ENCODE assay signal across 1 cellular context in the genomic region with DNA sequence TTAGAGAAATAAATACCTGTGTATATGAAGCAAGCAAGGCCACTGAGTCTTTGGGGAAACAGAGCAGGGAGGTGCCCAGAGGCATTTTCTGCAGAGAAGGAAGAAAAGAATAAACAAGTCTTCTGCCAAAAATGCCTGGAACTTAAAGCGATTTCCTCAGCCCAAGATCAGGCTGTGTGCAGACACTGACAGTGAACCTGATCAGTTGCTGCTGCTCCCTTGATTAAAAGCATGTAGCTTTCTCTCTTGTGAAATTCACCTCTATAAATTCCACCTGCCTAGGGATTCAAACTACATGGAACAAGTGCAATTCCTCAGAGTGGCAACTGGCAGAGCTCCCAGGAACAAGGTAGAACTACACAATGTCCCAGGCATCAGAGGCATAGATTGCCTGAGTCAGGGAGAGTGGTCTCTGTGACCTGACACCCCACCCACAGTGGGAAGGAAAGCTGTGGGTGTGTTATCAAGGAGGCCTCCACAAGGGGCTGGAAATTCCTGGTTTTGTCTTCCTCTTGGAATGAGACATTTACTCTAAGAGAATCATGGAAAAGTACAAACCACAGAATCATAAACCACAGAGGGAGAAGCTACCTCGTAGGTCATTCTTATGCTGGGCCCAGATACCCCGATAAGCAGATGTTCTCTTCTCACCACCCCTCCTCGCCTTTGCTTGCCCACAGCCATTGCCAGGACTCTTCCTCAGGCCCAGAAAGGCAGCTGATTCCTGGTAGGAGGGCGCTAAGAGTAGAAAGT.
TF ChIP-seq lines count a peak whose summit lies in the region.

No MANE protein-coding gene starts in this region.

TF ChIP-seq in K562, 482 proteins besides CTCF, POLR2A, EP300 and RAD21 (continued from another document and continues in another):
- TF ChIP-seq, protein P1, sequence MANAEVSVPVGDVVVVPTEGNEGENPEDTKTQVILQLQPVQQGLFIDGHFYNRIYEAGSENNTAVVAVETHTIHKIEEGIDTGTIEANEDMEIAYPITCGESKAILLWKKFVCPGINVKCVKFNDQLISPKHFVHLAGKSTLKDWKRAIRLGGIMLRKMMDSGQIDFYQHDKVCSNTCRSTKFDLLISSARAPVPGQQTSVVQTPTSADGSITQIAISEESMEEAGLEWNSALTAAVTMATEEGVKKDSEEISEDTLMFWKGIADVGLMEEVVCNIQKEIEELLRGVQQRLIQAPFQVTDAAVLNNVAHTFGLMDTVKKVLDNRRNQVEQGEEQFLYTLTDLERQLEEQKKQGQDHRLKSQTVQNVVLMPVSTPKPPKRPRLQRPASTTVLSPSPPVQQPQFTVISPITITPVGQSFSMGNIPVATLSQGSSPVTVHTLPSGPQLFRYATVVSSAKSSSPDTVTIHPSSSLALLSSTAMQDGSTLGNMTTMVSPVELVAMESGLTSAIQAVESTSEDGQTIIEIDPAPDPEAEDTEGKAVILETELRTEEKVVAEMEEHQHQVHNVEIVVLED (CRISPR knock-in tag; IDR thresholded peaks at IDR 0.05) = no peak
- TF ChIP-seq, protein P2, sequence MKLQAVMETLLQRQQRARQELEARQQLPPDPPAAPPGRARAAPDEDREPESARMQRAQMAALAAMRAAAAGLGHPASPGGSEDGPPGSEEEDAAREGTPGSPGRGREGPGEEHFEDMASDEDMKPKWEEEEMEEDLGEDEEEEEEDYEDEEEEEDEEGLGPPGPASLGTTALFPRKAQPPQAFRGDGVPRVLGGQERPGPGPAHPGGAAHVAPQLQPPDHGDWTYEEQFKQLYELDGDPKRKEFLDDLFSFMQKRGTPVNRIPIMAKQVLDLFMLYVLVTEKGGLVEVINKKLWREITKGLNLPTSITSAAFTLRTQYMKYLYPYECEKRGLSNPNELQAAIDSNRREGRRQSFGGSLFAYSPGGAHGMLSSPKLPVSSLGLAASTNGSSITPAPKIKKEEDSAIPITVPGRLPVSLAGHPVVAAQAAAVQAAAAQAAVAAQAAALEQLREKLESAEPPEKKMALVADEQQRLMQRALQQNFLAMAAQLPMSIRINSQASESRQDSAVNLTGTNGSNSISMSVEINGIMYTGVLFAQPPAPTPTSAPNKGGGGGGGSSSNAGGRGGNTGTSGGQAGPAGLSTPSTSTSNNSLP (IDR thresholded peaks at IDR 0.05; ENCODE audit: borderline replicate concordance, low read depth, low read length) = no peak
- no peak for TF ChIP-seq SUPT5H (IDR thresholded peaks at IDR 0.05)
- no peak for TF ChIP-seq HMG20B (CRISPR knock-in tag; IDR thresholded peaks at IDR 0.05)
- TF ChIP-seq POLR2H (tag; IDR thresholded peaks at IDR 0.05; ENCODE audit: low read depth) = no peak
- no peak for TF ChIP-seq NFE2 (IDR thresholded peaks at IDR 0.05; ENCODE audit: low read depth)
- TF ChIP-seq, protein P3, sequence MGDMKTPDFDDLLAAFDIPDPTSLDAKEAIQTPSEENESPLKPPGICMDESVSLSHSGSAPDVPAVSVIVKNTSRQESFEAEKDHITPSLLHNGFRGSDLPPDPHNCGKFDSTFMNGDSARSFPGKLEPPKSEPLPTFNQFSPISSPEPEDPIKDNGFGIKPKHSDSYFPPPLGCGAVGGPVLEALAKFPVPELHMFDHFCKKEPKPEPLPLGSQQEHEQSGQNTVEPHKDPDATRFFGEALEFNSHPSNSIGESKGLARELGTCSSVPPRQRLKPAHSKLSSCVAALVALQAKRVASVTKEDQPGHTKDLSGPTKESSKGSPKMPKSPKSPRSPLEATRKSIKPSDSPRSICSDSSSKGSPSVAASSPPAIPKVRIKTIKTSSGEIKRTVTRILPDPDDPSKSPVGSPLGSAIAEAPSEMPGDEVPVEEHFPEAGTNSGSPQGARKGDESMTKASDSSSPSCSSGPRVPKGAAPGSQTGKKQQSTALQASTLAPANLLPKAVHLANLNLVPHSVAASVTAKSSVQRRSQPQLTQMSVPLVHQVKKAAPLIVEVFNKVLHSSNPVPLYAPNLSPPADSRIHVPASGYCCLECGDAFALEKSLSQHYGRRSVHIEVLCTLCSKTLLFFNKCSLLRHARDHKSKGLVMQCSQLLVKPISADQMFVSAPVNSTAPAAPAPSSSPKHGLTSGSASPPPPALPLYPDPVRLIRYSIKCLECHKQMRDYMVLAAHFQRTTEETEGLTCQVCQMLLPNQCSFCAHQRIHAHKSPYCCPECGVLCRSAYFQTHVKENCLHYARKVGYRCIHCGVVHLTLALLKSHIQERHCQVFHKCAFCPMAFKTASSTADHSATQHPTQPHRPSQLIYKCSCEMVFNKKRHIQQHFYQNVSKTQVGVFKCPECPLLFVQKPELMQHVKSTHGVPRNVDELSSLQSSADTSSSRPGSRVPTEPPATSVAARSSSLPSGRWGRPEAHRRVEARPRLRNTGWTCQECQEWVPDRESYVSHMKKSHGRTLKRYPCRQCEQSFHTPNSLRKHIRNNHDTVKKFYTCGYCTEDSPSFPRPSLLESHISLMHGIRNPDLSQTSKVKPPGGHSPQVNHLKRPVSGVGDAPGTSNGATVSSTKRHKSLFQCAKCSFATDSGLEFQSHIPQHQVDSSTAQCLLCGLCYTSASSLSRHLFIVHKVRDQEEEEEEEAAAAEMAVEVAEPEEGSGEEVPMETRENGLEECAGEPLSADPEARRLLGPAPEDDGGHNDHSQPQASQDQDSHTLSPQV (IDR thresholded peaks at IDR 0.05) = peak; percentile 89
- peak; percentile 47; the same call in 1 of the 2 replicates for TF ChIP-seq L3MBTL2 (IDR thresholded peaks at IDR 0.05)
- TF ChIP-seq, protein P4, sequence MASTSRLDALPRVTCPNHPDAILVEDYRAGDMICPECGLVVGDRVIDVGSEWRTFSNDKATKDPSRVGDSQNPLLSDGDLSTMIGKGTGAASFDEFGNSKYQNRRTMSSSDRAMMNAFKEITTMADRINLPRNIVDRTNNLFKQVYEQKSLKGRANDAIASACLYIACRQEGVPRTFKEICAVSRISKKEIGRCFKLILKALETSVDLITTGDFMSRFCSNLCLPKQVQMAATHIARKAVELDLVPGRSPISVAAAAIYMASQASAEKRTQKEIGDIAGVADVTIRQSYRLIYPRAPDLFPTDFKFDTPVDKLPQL (IDR thresholded peaks at IDR 0.05; ENCODE audit: extremely low read depth, insufficient read length) = no peak
- no peak for TF ChIP-seq RBBP5 (IDR thresholded peaks at IDR 0.05; ENCODE audit: borderline replicate concordance, insufficient read depth, low read length, poor library complexity, severe bottlenecking)
- TF ChIP-seq BRF1 (IDR thresholded peaks at IDR 0.05; ENCODE audit: borderline replicate concordance, extremely low read depth, insufficient read length) = no peak
- TF ChIP-seq, protein P5, sequence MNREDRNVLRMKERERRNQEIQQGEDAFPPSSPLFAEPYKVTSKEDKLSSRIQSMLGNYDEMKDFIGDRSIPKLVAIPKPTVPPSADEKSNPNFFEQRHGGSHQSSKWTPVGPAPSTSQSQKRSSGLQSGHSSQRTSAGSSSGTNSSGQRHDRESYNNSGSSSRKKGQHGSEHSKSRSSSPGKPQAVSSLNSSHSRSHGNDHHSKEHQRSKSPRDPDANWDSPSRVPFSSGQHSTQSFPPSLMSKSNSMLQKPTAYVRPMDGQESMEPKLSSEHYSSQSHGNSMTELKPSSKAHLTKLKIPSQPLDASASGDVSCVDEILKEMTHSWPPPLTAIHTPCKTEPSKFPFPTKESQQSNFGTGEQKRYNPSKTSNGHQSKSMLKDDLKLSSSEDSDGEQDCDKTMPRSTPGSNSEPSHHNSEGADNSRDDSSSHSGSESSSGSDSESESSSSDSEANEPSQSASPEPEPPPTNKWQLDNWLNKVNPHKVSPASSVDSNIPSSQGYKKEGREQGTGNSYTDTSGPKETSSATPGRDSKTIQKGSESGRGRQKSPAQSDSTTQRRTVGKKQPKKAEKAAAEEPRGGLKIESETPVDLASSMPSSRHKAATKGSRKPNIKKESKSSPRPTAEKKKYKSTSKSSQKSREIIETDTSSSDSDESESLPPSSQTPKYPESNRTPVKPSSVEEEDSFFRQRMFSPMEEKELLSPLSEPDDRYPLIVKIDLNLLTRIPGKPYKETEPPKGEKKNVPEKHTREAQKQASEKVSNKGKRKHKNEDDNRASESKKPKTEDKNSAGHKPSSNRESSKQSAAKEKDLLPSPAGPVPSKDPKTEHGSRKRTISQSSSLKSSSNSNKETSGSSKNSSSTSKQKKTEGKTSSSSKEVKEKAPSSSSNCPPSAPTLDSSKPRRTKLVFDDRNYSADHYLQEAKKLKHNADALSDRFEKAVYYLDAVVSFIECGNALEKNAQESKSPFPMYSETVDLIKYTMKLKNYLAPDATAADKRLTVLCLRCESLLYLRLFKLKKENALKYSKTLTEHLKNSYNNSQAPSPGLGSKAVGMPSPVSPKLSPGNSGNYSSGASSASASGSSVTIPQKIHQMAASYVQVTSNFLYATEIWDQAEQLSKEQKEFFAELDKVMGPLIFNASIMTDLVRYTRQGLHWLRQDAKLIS (CRISPR knock-in tag; IDR thresholded peaks at IDR 0.05) = no peak
- TF ChIP-seq HNRNPL (IDR thresholded peaks at IDR 0.05; ENCODE audit: low read depth, low read length) = 0 out of 2 replicates have a peak, but pooled peaks have one; percentile 15
- TF ChIP-seq ARNT (IDR thresholded peaks at IDR 0.05) = no peak
- TF ChIP-seq ZNF551 (CRISPR knock-in tag; IDR thresholded peaks at IDR 0.05) = no peak
- TF ChIP-seq, protein P6, sequence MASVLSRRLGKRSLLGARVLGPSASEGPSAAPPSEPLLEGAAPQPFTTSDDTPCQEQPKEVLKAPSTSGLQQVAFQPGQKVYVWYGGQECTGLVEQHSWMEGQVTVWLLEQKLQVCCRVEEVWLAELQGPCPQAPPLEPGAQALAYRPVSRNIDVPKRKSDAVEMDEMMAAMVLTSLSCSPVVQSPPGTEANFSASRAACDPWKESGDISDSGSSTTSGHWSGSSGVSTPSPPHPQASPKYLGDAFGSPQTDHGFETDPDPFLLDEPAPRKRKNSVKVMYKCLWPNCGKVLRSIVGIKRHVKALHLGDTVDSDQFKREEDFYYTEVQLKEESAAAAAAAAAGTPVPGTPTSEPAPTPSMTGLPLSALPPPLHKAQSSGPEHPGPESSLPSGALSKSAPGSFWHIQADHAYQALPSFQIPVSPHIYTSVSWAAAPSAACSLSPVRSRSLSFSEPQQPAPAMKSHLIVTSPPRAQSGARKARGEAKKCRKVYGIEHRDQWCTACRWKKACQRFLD (CRISPR knock-in tag; IDR thresholded peaks at IDR 0.05) = no peak; the same call in 1 of the 2 replicates
- TF ChIP-seq PHF20 (IDR thresholded peaks at IDR 0.05; ENCODE audit: partially characterized antibody) = no peak
- TF ChIP-seq SP1 (CRISPR knock-in tag; IDR thresholded peaks at IDR 0.05) = no peak; the same call in 1 of the 2 replicates
- TF ChIP-seq CREB1 (IDR thresholded peaks at IDR 0.05) = no peak
- no peak for TF ChIP-seq CREB1 (CRISPR knock-in tag; IDR thresholded peaks at IDR 0.05)
- TF ChIP-seq, protein P7, sequence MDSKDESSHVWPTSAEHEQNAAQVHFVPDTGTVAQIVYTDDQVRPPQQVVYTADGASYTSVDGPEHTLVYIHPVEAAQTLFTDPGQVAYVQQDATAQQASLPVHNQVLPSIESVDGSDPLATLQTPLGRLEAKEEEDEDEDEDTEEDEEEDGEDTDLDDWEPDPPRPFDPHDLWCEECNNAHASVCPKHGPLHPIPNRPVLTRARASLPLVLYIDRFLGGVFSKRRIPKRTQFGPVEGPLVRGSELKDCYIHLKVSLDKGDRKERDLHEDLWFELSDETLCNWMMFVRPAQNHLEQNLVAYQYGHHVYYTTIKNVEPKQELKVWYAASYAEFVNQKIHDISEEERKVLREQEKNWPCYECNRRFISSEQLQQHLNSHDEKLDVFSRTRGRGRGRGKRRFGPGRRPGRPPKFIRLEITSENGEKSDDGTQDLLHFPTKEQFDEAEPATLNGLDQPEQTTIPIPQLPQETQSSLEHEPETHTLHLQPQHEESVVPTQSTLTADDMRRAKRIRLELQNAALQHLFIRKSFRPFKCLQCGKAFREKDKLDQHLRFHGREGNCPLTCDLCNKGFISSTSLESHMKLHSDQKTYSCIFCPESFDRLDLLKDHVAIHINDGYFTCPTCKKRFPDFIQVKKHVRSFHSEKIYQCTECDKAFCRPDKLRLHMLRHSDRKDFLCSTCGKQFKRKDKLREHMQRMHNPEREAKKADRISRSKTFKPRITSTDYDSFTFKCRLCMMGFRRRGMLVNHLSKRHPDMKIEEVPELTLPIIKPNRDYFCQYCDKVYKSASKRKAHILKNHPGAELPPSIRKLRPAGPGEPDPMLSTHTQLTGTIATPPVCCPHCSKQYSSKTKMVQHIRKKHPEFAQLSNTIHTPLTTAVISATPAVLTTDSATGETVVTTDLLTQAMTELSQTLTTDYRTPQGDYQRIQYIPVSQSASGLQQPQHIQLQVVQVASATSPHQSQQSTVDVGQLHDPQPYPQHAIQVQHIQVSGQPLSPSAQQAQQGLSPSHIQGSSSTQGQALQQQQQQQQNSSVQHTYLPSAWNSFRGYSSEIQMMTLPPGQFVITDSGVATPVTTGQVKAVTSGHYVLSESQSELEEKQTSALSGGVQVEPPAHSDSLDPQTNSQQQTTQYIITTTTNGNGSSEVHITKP (IDR thresholded peaks at IDR 0.05; ENCODE audit: partially characterized antibody) = peak; percentile 81
- TF ChIP-seq, protein P8, sequence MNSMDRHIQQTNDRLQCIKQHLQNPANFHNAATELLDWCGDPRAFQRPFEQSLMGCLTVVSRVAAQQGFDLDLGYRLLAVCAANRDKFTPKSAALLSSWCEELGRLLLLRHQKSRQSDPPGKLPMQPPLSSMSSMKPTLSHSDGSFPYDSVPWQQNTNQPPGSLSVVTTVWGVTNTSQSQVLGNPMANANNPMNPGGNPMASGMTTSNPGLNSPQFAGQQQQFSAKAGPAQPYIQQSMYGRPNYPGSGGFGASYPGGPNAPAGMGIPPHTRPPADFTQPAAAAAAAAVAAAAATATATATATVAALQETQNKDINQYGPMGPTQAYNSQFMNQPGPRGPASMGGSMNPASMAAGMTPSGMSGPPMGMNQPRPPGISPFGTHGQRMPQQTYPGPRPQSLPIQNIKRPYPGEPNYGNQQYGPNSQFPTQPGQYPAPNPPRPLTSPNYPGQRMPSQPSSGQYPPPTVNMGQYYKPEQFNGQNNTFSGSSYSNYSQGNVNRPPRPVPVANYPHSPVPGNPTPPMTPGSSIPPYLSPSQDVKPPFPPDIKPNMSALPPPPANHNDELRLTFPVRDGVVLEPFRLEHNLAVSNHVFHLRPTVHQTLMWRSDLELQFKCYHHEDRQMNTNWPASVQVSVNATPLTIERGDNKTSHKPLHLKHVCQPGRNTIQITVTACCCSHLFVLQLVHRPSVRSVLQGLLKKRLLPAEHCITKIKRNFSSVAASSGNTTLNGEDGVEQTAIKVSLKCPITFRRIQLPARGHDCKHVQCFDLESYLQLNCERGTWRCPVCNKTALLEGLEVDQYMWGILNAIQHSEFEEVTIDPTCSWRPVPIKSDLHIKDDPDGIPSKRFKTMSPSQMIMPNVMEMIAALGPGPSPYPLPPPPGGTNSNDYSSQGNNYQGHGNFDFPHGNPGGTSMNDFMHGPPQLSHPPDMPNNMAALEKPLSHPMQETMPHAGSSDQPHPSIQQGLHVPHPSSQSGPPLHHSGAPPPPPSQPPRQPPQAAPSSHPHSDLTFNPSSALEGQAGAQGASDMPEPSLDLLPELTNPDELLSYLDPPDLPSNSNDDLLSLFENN (IDR thresholded peaks at IDR 0.05; ENCODE audit: low read depth in 2 of 2, low read length in 2 of 2) = 0 out of 4 replicates have a peak, but pooled peaks of 1 of the 2 experiments have one; percentile 23
- no peak for TF ChIP-seq TEAD1 (CRISPR knock-in tag; IDR thresholded peaks at IDR 0.05)
- no peak for TF ChIP-seq ZNF217 (CRISPR knock-in tag; IDR thresholded peaks at IDR 0.05)
- TF ChIP-seq HSF4 (CRISPR knock-in tag; IDR thresholded peaks at IDR 0.05; ENCODE audit: borderline replicate concordance) = no peak
- no peak for TF ChIP-seq NCOA4 (IDR thresholded peaks at IDR 0.05; ENCODE audit: partially characterized antibody)
- TF ChIP-seq ZNF695 (CRISPR knock-in tag; IDR thresholded peaks at IDR 0.05) = no peak
- TF ChIP-seq CEBPG (CRISPR knock-in tag; IDR thresholded peaks at IDR 0.05) = no peak
- TF ChIP-seq CEBPG (tag; conservative IDR thresholded peaks at IDR 0.05 in 1 of 2, IDR thresholded peaks at IDR 0.05 in 1 of 2) = no peak
- no peak for TF ChIP-seq ZFPM2 (CRISPR knock-in tag; IDR thresholded peaks at IDR 0.05)
